In genomic region chr19:45952691-45953505, GRCh38 we compare ENCODE assay signal across 9 cellular contexts. TPM values are rescaled to one million over a fixed set of nuclear protein-coding genes. Genes with fewer than 3 reads are reported as not detected.
A peak's percentile ranks its signal among the peaks of the same experiment; 100 is the strongest.
DNase-seq lines count a peak whose midpoint lies in the region; ATAC-seq and TF ChIP-seq lines count a peak whose summit lies in the region.
"Had no signal": no experiment of that assay in that cellular context is flagged by ENCODE, and none has a peak within 500 bp of the region (broad histone marks: within the 10 kb centered on the region; RNA-seq: fewer than 3 reads in every experiment).

No MANE protein-coding gene starts in this region.

- H3K9me3 ChIP-seq in mesodermal cell (ENCODE audit: control insufficient read depth, low read length) (no peaks in the 10 kb centered on the region), thoracic aorta (no peaks in the 10 kb centered on the region), prostate gland (no peaks in the 10 kb centered on the region)
- H3K9me3 ChIP-seq: neutrophil had no signal

- DNase-seq in AG20443 (ENCODE audit: low spot score) (peak; percentile 91), HPDE6-E6E7 (ENCODE audit: extremely low spot score) (peak; percentile 64), T-helper 9 cell (peak; percentile 27), coronary artery (ENCODE audit: low spot score) (no peak), thoracic aorta (ENCODE audit: low spot score) (no peak), GM19238 (ENCODE audit: insufficient read length, low spot score) (no peak), prostate gland (ENCODE audit: low spot score) (no peak)

- peak overlapping the region; percentile 33 for H3K4me3 ChIP-seq in coronary artery
- H3K4me3 ChIP-seq in mesodermal cell (ENCODE audit: extremely low read depth, insufficient read depth, low read length, poor library complexity, severe bottlenecking), result peak overlapping the region; percentile 33
- H3K4me3 ChIP-seq in thoracic aorta, result peak overlapping the region; percentile 2
- H3K4me3 ChIP-seq in prostate gland, result no peak overlapping the region

- H3K36me3 ChIP-seq in mesodermal cell (ENCODE audit: control insufficient read depth, insufficient read depth, low read length) (no peaks in the 10 kb centered on the region), thoracic aorta (no peaks in the 10 kb centered on the region), prostate gland (no peaks in the 10 kb centered on the region)
- H3K36me3 ChIP-seq: neutrophil had no signal

- ATAC-seq in thoracic aorta (ENCODE audit: insufficient number of reproducible peaks, low FRiP score, low read depth), result no peak

- peaks cover 12% of the 10 kb centered on the region for H3K4me1 ChIP-seq in mesodermal cell (ENCODE audit: control insufficient read depth, insufficient read depth, low read length, poor library complexity, severe bottlenecking)
- no peaks in the 10 kb centered on the region for H3K4me1 ChIP-seq in thoracic aorta (ENCODE audit: control insufficient read depth in 1 of 2, low read depth in 2 of 2)
- H3K4me1 ChIP-seq in prostate gland (replicated peaks), result no peaks in the 10 kb centered on the region

- H3K27ac ChIP-seq in coronary artery (no peak overlapping the region), mesodermal cell (ENCODE audit: low read depth, low read length, severe bottlenecking) (peak overlapping the region; percentile 46), thoracic aorta (no peak overlapping the region), prostate gland (no peak overlapping the region)
- H3K27ac ChIP-seq: neutrophil had no signal

- 3 to 6% methylated on average over 15 to 21 of the region's 43 CpGs for WGBS in mesodermal cell (ENCODE audit: insufficient coverage in 2 of 2), 2 experiments
- 5% methylated on average over 43 of the region's 43 CpGs for WGBS in prostate gland

- TF ChIP-seq POLR2A in prostate gland (IDR thresholded peaks at IDR 0.05), result no peak

- TF ChIP-seq CTCF in coronary artery (IDR thresholded peaks at IDR 0.05), result no peak
- no peak for TF ChIP-seq CTCF in thoracic aorta (IDR thresholded peaks at IDR 0.05)
- TF ChIP-seq CTCF in prostate gland (IDR thresholded peaks at IDR 0.05), result no peak

- no peaks in the 10 kb centered on the region for H3K27me3 ChIP-seq in thoracic aorta (replicated peaks; ENCODE audit: insufficient read depth)
- no peaks in the 10 kb centered on the region for H3K27me3 ChIP-seq in prostate gland (replicated peaks; ENCODE audit: insufficient read depth)

- intact Hi-C loops in prostate gland (cut with DNase I), result no loop called here

RNA-seq across cellular contexts. Expression of gene NOVA2, which starts 20.8 kb away (rescaled TPM):
- polyA plus RNA-seq in mesodermal cell (2013, experiment 1 of 2), result 8.6 TPM
- polyA plus RNA-seq in mesodermal cell (2013, experiment 2 of 2), result 5.6 TPM
- total RNA-seq in thoracic aorta, result 1 to 10 TPM; 2.6 to 6.4 TPM
- total RNA-seq in prostate gland, result 1 to 10 TPM in 1 of 2 donors, under 1 TPM in 1; 0.87 to 3.1 TPM

RNA-seq across cellular contexts. Expression of gene NANOS2, which starts 38.3 kb away (rescaled TPM):
- polyA plus RNA-seq in mesodermal cell (2013, experiment 1 of 2), result not detected
- polyA plus RNA-seq in mesodermal cell (2013, experiment 2 of 2), result not detected
- total RNA-seq in thoracic aorta (not detected), prostate gland (1 to 10 TPM in 1 of 2 donors, not detected in 1; 4.1 TPM)

RNA-seq across cellular contexts. Expression of gene CCDC61, which starts 42.4 kb away (rescaled TPM):
- 7.2 TPM for polyA plus RNA-seq in mesodermal cell (2013, experiment 1 of 2)
- 6.5 TPM for polyA plus RNA-seq in mesodermal cell (2013, experiment 2 of 2)
- 10 to 100 TPM; 14.7 to 16.9 TPM for total RNA-seq in thoracic aorta
- total RNA-seq in prostate gland, result 10 to 100 TPM; 22.9 to 23.7 TPM

RNA-seq across cellular contexts. Expression of gene MYPOP, which starts 50.5 kb away (rescaled TPM):
- polyA plus RNA-seq in mesodermal cell (2013, experiment 1 of 2), result 12.1 TPM
- polyA plus RNA-seq in mesodermal cell (2013, experiment 2 of 2), result 9.0 TPM
- 1 to 10 TPM; 6.1 to 8.8 TPM for total RNA-seq in thoracic aorta
- 1 to 10 TPM; 8.7 to 9.1 TPM for total RNA-seq in prostate gland

Comparison
In these comparisons a context has a peak if more than half of its experiments do, and no peak if none do; other contexts are left out.
1. DNase-seq: peak in AG20443 (single experiment), HPDE6-E6E7 (single experiment) and T-helper 9 cell (single experiment); none in coronary artery (single experiment), thoracic aorta (single experiment), GM19238 (single experiment) and prostate gland (single experiment).
2. H3K4me3 ChIP-seq: peak in coronary artery (single experiment), mesodermal cell (single experiment) and thoracic aorta (single experiment); none in prostate gland (0 of 2).